ENCODE assay signal across 10 cellular contexts in genomic region chr22:35622132-35622913, GRCh38.
DNase-seq lines count a peak whose midpoint lies in the region; ATAC-seq and TF ChIP-seq lines count a peak whose summit lies in the region.
"Had no signal": no experiment of that assay in that cellular context is flagged by ENCODE, and none has a peak within 500 bp of the region (broad histone marks: within the 10 kb centered on the region; RNA-seq: fewer than 3 reads in every experiment).

No MANE protein-coding gene starts in this region.

- no peak for TF ChIP-seq CTCF in 22Rv1 (IDR thresholded peaks at IDR 0.05)
- TF ChIP-seq CTCF in WERI-Rb-1 (IDR thresholded peaks at IDR 0.05; ENCODE audit: low read depth, low read length): no peak
- no peak for TF ChIP-seq CTCF in coronary artery (IDR thresholded peaks at IDR 0.05)

- no peaks in the 10 kb centered on the region for H3K9me3 ChIP-seq in WERI-Rb-1 (ENCODE audit: severe bottlenecking)
- H3K9me3 ChIP-seq: ascending aorta, neutrophil had no signal

- no peaks in the 10 kb centered on the region for H3K36me3 ChIP-seq in WERI-Rb-1
- H3K36me3 ChIP-seq: ascending aorta, neutrophil had no signal

- no peak overlapping the region for H3K4me3 ChIP-seq in WERI-Rb-1 (ENCODE audit: low read depth, low read length)
- H3K4me3 ChIP-seq in coronary artery: no peak overlapping the region
- H3K4me3 ChIP-seq: ascending aorta had no signal

- ATAC-seq in HG03378 (IDR thresholded peaks at IDR 0.05; ENCODE audit: unreplicated experiment): no peak
- ATAC-seq in GM18858 (IDR thresholded peaks at IDR 0.05; ENCODE audit: unreplicated experiment): no peak

- DNase-seq in NCI-H1092 (lab: John Stamatoyannopoulos, UW) (peak; percentile 73), WERI-Rb-1 (peak; percentile 61), medulla oblongata (ENCODE audit: extremely low spot score) (peak; percentile 20), coronary artery (ENCODE audit: low spot score) (no peak)
- DNase-seq in activated CD4-positive, alpha-beta T cell treated with anti-CD3 and anti-CD28 coated beads for 4 hours: no peak

- H3K27ac ChIP-seq in 22Rv1: peak overlapping the region; percentile 99
- H3K27ac ChIP-seq in WERI-Rb-1: no peak overlapping the region
- no peak overlapping the region for H3K27ac ChIP-seq in coronary artery
- H3K27ac ChIP-seq: ascending aorta, neutrophil had no signal

- no peaks in the 10 kb centered on the region for H3K27me3 ChIP-seq in WERI-Rb-1 (ENCODE audit: insufficient read depth, low read depth, severe bottlenecking)
- H3K27me3 ChIP-seq: ascending aorta had no signal

Comparison
In these comparisons a context has a peak if more than half of its experiments do, and no peak if none do; other contexts are left out.
1. DNase-seq: peak in NCI-H1092 (single experiment), WERI-Rb-1 (single experiment) and medulla oblongata (single experiment); none in coronary artery (single experiment) and activated CD4-positive, alpha-beta T cell treated with anti-CD3 and anti-CD28 coated beads for 4 hours (0 of 2).